In genomic region chr18:64271264-64271663, GRCh38 we compare ENCODE assay signal across 20 cellular contexts.
DNase-seq lines count a peak whose midpoint lies in the region; ATAC-seq, FAIRE-seq and TF ChIP-seq lines count a peak whose summit lies in the region.
"Had no signal": no experiment of that assay in that cellular context is flagged by ENCODE, and none has a peak within 500 bp of the region (broad histone marks: within the 10 kb centered on the region; RNA-seq: fewer than 3 reads in every experiment).

No MANE protein-coding gene starts in this region.

- H3K4me3 ChIP-seq in bronchial epithelial cell (ENCODE audit: low read depth, low read length) (no peak overlapping the region), aorta (ENCODE audit: low read length in 2 of 2) (no peak overlapping the region)
- H3K4me3 ChIP-seq: A549, GM12878, heart left ventricle had no signal

- FAIRE-seq in bronchial epithelial cell (lab: Jason Lieb, UNC): peak; percentile 36
- FAIRE-seq: A549, GM12878, islet of Langerhans had no signal

- intact Hi-C loops in Right ventricle myocardium inferior (cut with DNase I) (no loop called here), cardiac septum (cut with DNase I) (no loop called here), aorta (cut with DNase I) (no loop called here)

- H3K36me3 ChIP-seq in bronchial epithelial cell (ENCODE audit: control insufficient read depth, insufficient read depth, low read length) (no peaks in the 10 kb centered on the region), aorta (ENCODE audit: control insufficient read depth in 1 of 2, insufficient read depth in 2 of 2, low read length in 1 of 2) (no peaks in the 10 kb centered on the region)
- H3K36me3 ChIP-seq: heart left ventricle had no signal

- H3K27me3 ChIP-seq in bronchial epithelial cell (ENCODE audit: control insufficient read depth, insufficient read depth, low read length) (no peaks in the 10 kb centered on the region), aorta (ENCODE audit: control insufficient read depth in 1 of 2, insufficient read depth in 2 of 2, low read length in 1 of 2) (peaks cover 0 to 1% of the 10 kb centered on the region in 2 donors)
- H3K27me3 ChIP-seq: heart left ventricle had no signal

- ATAC-seq in Right ventricle myocardium inferior: no peak
- no peak for ATAC-seq in aorta (ENCODE audit: low FRiP score)
- ATAC-seq: A549, GM12878, heart left ventricle had no signal

- TF ChIP-seq CTCF in bronchial epithelial cell (IDR thresholded peaks at IDR 0.05; ENCODE audit: insufficient read depth, low read length, severe bottlenecking): no peak

- no peaks in the 10 kb centered on the region for H3K9me3 ChIP-seq in aorta (ENCODE audit: control insufficient read depth, low read length)
- H3K9me3 ChIP-seq: A549 had no signal

- H3K4me1 ChIP-seq in aorta (ENCODE audit: control insufficient read depth in 1 of 2, insufficient read depth in 2 of 2, low read length in 2 of 2): no peaks in the 10 kb centered on the region
- H3K4me1 ChIP-seq: A549 had no signal

- no peak overlapping the region for H3K27ac ChIP-seq in aorta (ENCODE audit: low read depth in 1 of 2, low read length in 2 of 2)
- H3K27ac ChIP-seq: A549, heart left ventricle had no signal

- DNase-seq in Right ventricle myocardium inferior (ENCODE audit: missing footprints) (peak; percentile 70), cardiac septum (ENCODE audit: low spot score) (no peak), NCI-H2227 (lab: John Stamatoyannopoulos, UW; ENCODE audit: unreplicated experiment) (peak; percentile 19), bronchial epithelial cell (ENCODE audit: low read depth) (no peak), aorta (no peak), HPDE6-E6E7 (ENCODE audit: extremely low spot score) (no peak)
- no peak for DNase-seq in activated effector memory CD4-positive, alpha-beta T cell treated with anti-CD3 and anti-CD28 coated beads, Interleukin-2, amount 50 U/mL, for 16 hours
- no peak for DNase-seq in activated T-cell treated with anti-CD3 and anti-CD28 coated beads, Interleukin-2, amount 50 U/mL, for 48 hours
- DNase-seq: activated CD4-positive, CD25-positive, alpha-beta regulatory T cell; activated naive CD4-positive, alpha-beta T cell; CD4-positive, CD25-positive, alpha-beta regulatory T cell; heart left ventricle; KG1; mesendoderm; NCI-H1048; SIG-M5; stimulated activated naive CD4-positive, alpha-beta T cell treated with Interleukin-2 at 50 U/mL for 16 hours had no signal

- 35 to 50% methylated on average over 4 of the region's 4 CpGs for WGBS in aorta, 2 donors

Comparison
In these comparisons a context has a peak if more than half of its experiments do, and no peak if none do; other contexts are left out.
1. DNase-seq: peak in Right ventricle myocardium inferior (single experiment) and NCI-H2227 (single experiment); none in cardiac septum (single experiment), bronchial epithelial cell (single experiment), activated effector memory CD4-positive, alpha-beta T cell treated with anti-CD3 and anti-CD28 coated beads, Interleukin-2, amount 50 U/mL, for 16 hours (single experiment), aorta (0 of 2), HPDE6-E6E7 (single experiment) and activated T-cell treated with anti-CD3 and anti-CD28 coated beads, Interleukin-2, amount 50 U/mL, for 48 hours (0 of 2).